Comparison of ENCODE assay signal across 16 cellular contexts in the genomic region with DNA sequence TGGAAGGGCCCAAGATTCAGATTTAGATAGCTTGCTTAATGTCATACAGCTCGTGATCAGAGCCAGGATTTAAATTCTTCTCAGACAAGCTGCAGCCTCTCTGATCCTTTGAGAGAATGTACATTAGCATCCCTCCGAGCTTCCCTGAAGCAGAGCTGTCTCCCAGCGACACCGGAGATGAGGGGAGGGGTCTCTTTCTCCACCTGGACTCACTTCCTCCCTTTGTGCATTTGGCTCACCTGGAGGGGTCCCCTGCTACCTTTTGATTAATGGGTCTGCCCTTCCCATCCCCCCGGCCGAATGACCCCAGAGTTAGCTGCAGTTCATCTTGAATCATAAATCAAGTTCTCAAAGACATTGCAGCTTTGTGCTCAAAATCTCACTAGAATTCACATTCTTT.
"Had no signal": no experiment of that assay in that cellular context is flagged by ENCODE, and none has a peak within 500 bp of the region (broad histone marks: within the 10 kb centered on the region; RNA-seq: fewer than 3 reads in every experiment).

No MANE protein-coding gene starts in this region.

- H3K4me3 Mint-ChIP-seq: activated CD4-positive, alpha-beta T cell treated with anti-CD3 and anti-CD28 coated beads, Interleukin-2, amount 10 ng/mL, durations not matched to agents 24 days and 14 days; activated CD8-positive, alpha-beta T cell treated with anti-CD3 and anti-CD28 coated beads for 36 hours; activated naive CD4-positive, alpha-beta T cell treated with anti-CD3 and anti-CD28 coated beads for 36 hours; activated T-helper 17 cell treated with anti-CD3 and anti-CD28 coated beads, Interleukin-2, amount 50 U/mL, for 72 hours; stimulated activated naive CD8-positive, alpha-beta T cell treated with anti-CD3 and anti-CD28 coated beads, Interleukin-15, Interleukin-2, amounts not matched to agents 100 ng/mL and 50 ng/mL, for 24 hours had no signal

- H3K27ac Mint-ChIP-seq: activated CD4-positive, alpha-beta T cell treated with anti-CD3 and anti-CD28 coated beads, Interleukin-2, amount 10 ng/mL, durations not matched to agents 24 days and 14 days; activated CD8-positive, alpha-beta T cell treated with anti-CD3 and anti-CD28 coated beads for 36 hours; activated naive CD4-positive, alpha-beta T cell treated with anti-CD3 and anti-CD28 coated beads for 36 hours; activated T-helper 17 cell treated with anti-CD3 and anti-CD28 coated beads, Interleukin-2, amount 50 U/mL, for 72 hours; stimulated activated naive CD8-positive, alpha-beta T cell treated with anti-CD3 and anti-CD28 coated beads, Interleukin-15, Interleukin-2, amounts not matched to agents 100 ng/mL and 50 ng/mL, for 24 hours had no signal

- ATAC-seq: activated CD8-positive, alpha-beta T cell treated with anti-CD3 and anti-CD28 coated beads for 36 hours; activated T-helper 17 cell treated with anti-CD3 and anti-CD28 coated beads, Interleukin-2, amount 50 U/mL, for 72 hours; body of pancreas; left lobe of liver had no signal

- H3K36me3 ChIP-seq: upper lobe of left lung had no signal

- H3K9me3 Mint-ChIP-seq: activated CD8-positive, alpha-beta T cell treated with anti-CD3 and anti-CD28 coated beads for 36 hours; activated naive CD4-positive, alpha-beta T cell treated with anti-CD3 and anti-CD28 coated beads for 36 hours; activated T-helper 17 cell treated with anti-CD3 and anti-CD28 coated beads, Interleukin-2, amount 50 U/mL, for 72 hours; stimulated activated naive CD8-positive, alpha-beta T cell treated with anti-CD3 and anti-CD28 coated beads, Interleukin-15, Interleukin-2, amounts not matched to agents 100 ng/mL and 50 ng/mL, for 24 hours had no signal

- H3K9me3 ChIP-seq: body of pancreas, upper lobe of left lung had no signal

- H3K27ac ChIP-seq: body of pancreas, epithelial cell of prostate, upper lobe of left lung had no signal

- DNase-seq: activated CD4-positive, alpha-beta T cell treated with anti-CD3 and anti-CD28 coated beads, Interleukin-2, amount 10 ng/mL, durations not matched to agents 24 days and 14 days; activated CD8-positive, alpha-beta T cell treated with anti-CD3 and anti-CD28 coated beads for 36 hours; activated naive CD4-positive, alpha-beta T cell treated with anti-CD3 and anti-CD28 coated beads for 36 hours; activated T-cell treated with anti-CD3 and anti-CD28 coated beads, Interleukin-2, amount 50 U/mL, for 1 hour; body of pancreas; caudate nucleus; foreskin fibroblast; hippocampal formation; midbrain; retina; upper lobe of left lung had no signal

- H3K27me3 ChIP-seq: body of pancreas, upper lobe of left lung had no signal

- H3K4me3 ChIP-seq: body of pancreas, lung, upper lobe of left lung had no signal

- H3K27me3 Mint-ChIP-seq: activated CD8-positive, alpha-beta T cell treated with anti-CD3 and anti-CD28 coated beads for 36 hours; activated T-helper 17 cell treated with anti-CD3 and anti-CD28 coated beads, Interleukin-2, amount 50 U/mL, for 72 hours; stimulated activated naive CD8-positive, alpha-beta T cell treated with anti-CD3 and anti-CD28 coated beads, Interleukin-15, Interleukin-2, amounts not matched to agents 100 ng/mL and 50 ng/mL, for 24 hours had no signal
